ENCODE assay signal across 7 cellular contexts in the genomic region with DNA sequence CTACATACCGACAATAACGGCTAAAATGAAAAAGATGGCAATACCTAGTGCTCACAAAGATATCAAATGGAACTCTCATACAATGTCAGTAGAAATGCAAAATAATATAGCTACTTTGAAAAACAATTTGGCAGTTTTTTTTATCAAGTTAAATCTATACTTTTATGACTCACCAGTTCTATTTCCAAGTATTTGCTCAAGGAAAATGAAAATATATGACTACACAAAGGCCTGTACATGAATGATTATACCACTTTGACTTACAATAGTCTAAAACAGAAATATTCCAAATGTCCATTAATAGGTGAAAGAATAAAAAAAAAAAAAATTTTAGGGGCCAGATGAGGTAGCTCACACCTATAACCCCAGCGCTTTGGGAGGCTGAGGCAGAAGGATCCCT.
"Had no signal": no experiment of that assay in that cellular context is flagged by ENCODE, and none has a peak within 500 bp of the region (broad histone marks: within the 10 kb centered on the region; RNA-seq: fewer than 3 reads in every experiment).

No MANE protein-coding gene starts in this region.

- H3K27me3 Mint-ChIP-seq: IgD-negative memory B cell had no signal

- FAIRE-seq: H1, H54, HTR-8/SVneo had no signal

- H3K9me3 Mint-ChIP-seq: GM23338 had no signal

- H3K27ac Mint-ChIP-seq: GM23338, H9 had no signal

- H3K4me1 Mint-ChIP-seq: IgD-negative memory B cell had no signal

- H3K4me3 ChIP-seq: GM23338 had no signal

- DNase-seq: H9, HCEC 1CT had no signal

- H2AFZ ChIP-seq: GM23338 had no signal

- ATAC-seq: GM23338 had no signal

- H3K4me3 Mint-ChIP-seq: GM23338, H9, IgD-negative memory B cell had no signal

- H3K4me2 ChIP-seq: GM23338 had no signal
